8 cellular contexts compared by ENCODE assay signal in the genomic region with DNA sequence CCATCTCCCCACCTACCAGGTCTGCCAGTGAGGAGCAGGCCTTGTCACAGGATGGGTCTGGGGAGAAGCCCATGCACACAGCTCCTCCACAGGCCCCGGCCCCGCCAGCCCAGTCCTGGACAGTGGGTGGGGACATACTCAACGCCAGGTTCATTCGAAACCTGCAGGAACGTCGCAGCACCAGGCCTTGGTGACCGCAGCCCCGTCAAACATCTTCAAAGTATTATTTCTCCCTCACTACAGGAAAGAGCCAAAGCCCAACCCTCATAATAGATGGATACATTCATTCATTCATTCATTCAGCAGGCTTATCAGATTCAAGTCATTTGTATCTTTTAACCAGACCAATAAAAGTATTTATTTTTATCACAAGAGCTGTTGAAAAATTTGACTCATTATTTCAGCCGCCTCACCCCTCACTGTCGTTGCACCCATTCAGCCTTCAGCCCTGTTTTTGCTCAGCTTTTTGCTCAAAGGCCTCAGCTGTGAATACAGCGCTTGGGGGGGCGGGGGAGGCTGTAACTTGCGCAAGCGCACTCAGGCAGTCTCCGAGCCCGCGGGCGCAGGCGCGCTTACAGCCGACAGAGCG. TPM values are rescaled to one million over a fixed set of nuclear protein-coding genes. Genes with fewer than 3 reads are reported as not detected.
A peak's percentile ranks its signal among the peaks of the same experiment; 100 is the strongest.
DNase-seq lines count a peak whose midpoint lies in the region; ATAC-seq, FAIRE-seq and TF ChIP-seq lines count a peak whose summit lies in the region.

No MANE protein-coding gene starts in this region.

- POLR2A ChIA-PET in Caco-2 (lab: Charles Lee) = interaction anchor here (0.6 to 1.1 kb wide), 6 partner anchors 19 to 77 kb away, joined by 3 to 9 read pairs (median 3); a partner anchor contains a TSS
- POLR2A ChIA-PET in endothelial cell of umbilical vein (lab: Charles Lee) = no interaction called here

- H3K4me3 Mint-ChIP-seq in Caco-2 (ENCODE audit: unreplicated experiment) = peak overlapping the region; percentile 82

- dilution Hi-C loops in endothelial cell of umbilical vein (cut with MboI; ENCODE audit: extremely low pct_ligation_motif_present, low sequenced_read_pairs) = no loop called here

- H3K4me1 ChIP-seq in Caco-2 = no peaks in the 10 kb centered on the region
- peaks cover 8% of the 10 kb centered on the region for H3K4me1 ChIP-seq in endothelial cell of umbilical vein (ENCODE audit: control insufficient read depth, extremely low read depth, insufficient read depth, low read length)
- H3K4me1 ChIP-seq in muscle layer of duodenum (ENCODE audit: control insufficient read depth in 1 of 2, insufficient read depth in 2 of 2, low read length in 2 of 2) = peaks cover 11 to 16% of the 10 kb centered on the region in 2 donors

- H3K4me3 ChIP-seq in Caco-2 (ENCODE audit: low read depth, low read length) (peak overlapping the region; percentile 34), endothelial cell of umbilical vein (replicated peaks in 1 of 3; ENCODE audit: insufficient read depth in 1 of 3, low read depth in 1 of 3, low read length in 3 of 3) (peak overlapping the region in 2 of 3 experiments; percentile 19 to 99), muscle layer of duodenum (ENCODE audit: low read depth in 1 of 2, low read length in 2 of 2) (peak overlapping the region; percentile 75 to 90)

- no peaks in the 10 kb centered on the region for H3K27me3 ChIP-seq in Caco-2 (replicated peaks; ENCODE audit: control insufficient read depth, insufficient read depth, low read length)
- H3K27me3 ChIP-seq in endothelial cell of umbilical vein (ENCODE audit: control insufficient read depth in 2 of 2, insufficient read depth in 2 of 2, low read length in 2 of 2) = no peaks in the 10 kb centered on the region
- no peaks in the 10 kb centered on the region for H3K27me3 ChIP-seq in muscle layer of duodenum (ENCODE audit: low read depth, low read length)

- no peaks in the 10 kb centered on the region for H3K9me3 Mint-ChIP-seq in Caco-2 (ENCODE audit: unreplicated experiment)

- intact Hi-C loops in Caco-2 (cut with micrococcal nuclease; ENCODE audit: unreplicated experiment) (loop anchor here (1.0 to 2.0 kb wide), 3 partner anchors 26 to 76 kb away; a partner anchor contains a TSS), endothelial cell of umbilical vein (cut with micrococcal nuclease) (loop anchor here (1.0 to 2.0 kb wide), 3 partner anchors 27 to 74 kb away; a partner anchor contains a TSS)

- no peaks in the 10 kb centered on the region for H3K9me1 ChIP-seq in endothelial cell of umbilical vein (replicated peaks; ENCODE audit: control insufficient read depth, extremely low read depth, insufficient read depth, low read length)

- no peak overlapping the region for H3K9ac ChIP-seq in endothelial cell of umbilical vein (replicated peaks; ENCODE audit: extremely low read depth, insufficient read depth, low read length)

- H3K9me3 ChIP-seq in Caco-2 = no peaks in the 10 kb centered on the region
- H3K9me3 ChIP-seq in endothelial cell of umbilical vein (replicated peaks; ENCODE audit: control insufficient read depth, insufficient read depth, low read length) = no peaks in the 10 kb centered on the region
- no peaks in the 10 kb centered on the region for H3K9me3 ChIP-seq in muscle layer of duodenum (ENCODE audit: control insufficient read depth in 1 of 2, low read length in 2 of 2)

- H3K79me2 ChIP-seq in endothelial cell of umbilical vein (ENCODE audit: control insufficient read depth, insufficient read depth, low read length) = peaks cover 20% of the 10 kb centered on the region

- H3K36me3 ChIP-seq in Caco-2 (ENCODE audit: control insufficient read depth, insufficient read depth, low read length) (peaks cover 2% of the 10 kb centered on the region), endothelial cell of umbilical vein (ENCODE audit: control insufficient read depth in 2 of 2, extremely low read depth in 1 of 2, insufficient read depth in 2 of 2, low read length in 2 of 2) (peaks cover 2 to 6% of the 10 kb centered on the region in 2 experiments), muscle layer of duodenum (ENCODE audit: control insufficient read depth in 1 of 2, insufficient read depth in 2 of 2, low read length in 2 of 2) (peaks cover 18 to 20% of the 10 kb centered on the region in 2 donors)

- DNase-seq in Caco-2 (peak; percentile 22 to 46), endothelial cell of umbilical vein (ENCODE audit: low read depth, low spot score) (peak; percentile 93), substantia nigra (lab: John Stamatoyannopoulos, UW) (peak in 31 of 49 donors; percentile 28 to 96 (median 90)), UCSD-AML1 (lab: John Stamatoyannopoulos, UW; ENCODE audit: unreplicated experiment) (no peak), NCI-H1417 (lab: John Stamatoyannopoulos, UW) (no peak)
- peak; percentile 96 for DNase-seq in activated CD4-positive, alpha-beta T cell treated with anti-CD3 and anti-CD28 coated beads for 48 hours

- no peak for TF ChIP-seq POLR2A in endothelial cell of umbilical vein (IDR thresholded peaks at IDR 0.05; ENCODE audit: low read depth, low read length)

- no peaks in the 10 kb centered on the region for H3K27me3 Mint-ChIP-seq in Caco-2 (ENCODE audit: insufficient read depth, unreplicated experiment)

- BruUV-seq in Caco-2 (replicated peaks; lab: Mats Ljungman, UMichigan) = TSS peak; percentile 66
- BruUV-seq in endothelial cell of umbilical vein (replicated peaks; lab: Mats Ljungman, UMichigan) = no TSS peak

- FAIRE-seq in endothelial cell of umbilical vein (lab: Jason Lieb, UNC) = peak; percentile 98

- H3K36me3 Mint-ChIP-seq in Caco-2 (ENCODE audit: insufficient read depth, unreplicated experiment) = peaks cover 52% of the 10 kb centered on the region

- CTCF ChIA-PET in Caco-2 (lab: Charles Lee) = interaction anchor here (0.6 kb wide), 3 partner anchors 16 to 176 kb away, joined by 3 to 5 read pairs (median 4); no protein-coding TSS in a partner anchor
- CTCF ChIA-PET in endothelial cell of umbilical vein (lab: Charles Lee) = interaction anchor here (0.6 kb wide), 1 partner anchor 75 kb away, joined by 3 read pairs; no protein-coding TSS in a partner anchor

- H4K20me1 ChIP-seq in endothelial cell of umbilical vein (replicated peaks; ENCODE audit: control insufficient read depth, extremely low read depth, insufficient read depth, low read length) = no peaks in the 10 kb centered on the region

- peaks cover 17% of the 10 kb centered on the region for H3K4me1 Mint-ChIP-seq in Caco-2 (ENCODE audit: low read depth, unreplicated experiment)

- ATAC-seq in HG03558 (IDR thresholded peaks at IDR 0.05; ENCODE audit: extremely low read depth, unreplicated experiment) = peak; percentile 16

- H2AFZ ChIP-seq in endothelial cell of umbilical vein (ENCODE audit: low read depth, low read length) = no peak overlapping the region

- no peak for TF ChIP-seq CTCF in Caco-2 (IDR thresholded peaks at IDR 0.05; ENCODE audit: insufficient read depth in 1 of 2, low read depth in 1 of 2, low read length in 1 of 2, severe bottlenecking in 1 of 2, unreplicated experiment in 1 of 2)
- no peak for TF ChIP-seq CTCF in endothelial cell of umbilical vein (IDR thresholded peaks at IDR 0.05; ENCODE audit: extremely low read depth in 1 of 2, insufficient read depth in 1 of 2, low read depth in 1 of 2, low read length in 2 of 2)

- peak overlapping the region; percentile 67 for H3K27ac Mint-ChIP-seq in Caco-2 (ENCODE audit: unreplicated experiment)

- H3K4me2 ChIP-seq in endothelial cell of umbilical vein (ENCODE audit: insufficient read depth, low read length) = peak overlapping the region; percentile 60

- H3K27ac ChIP-seq in endothelial cell of umbilical vein (ENCODE audit: insufficient read depth, low read depth, low read length) = no peak overlapping the region
- H3K27ac ChIP-seq in muscle layer of duodenum (ENCODE audit: low read length) = peak overlapping the region; percentile 26
- H3K27ac ChIP-seq in substantia nigra (ENCODE audit: low read depth, low read length, poor library complexity, severe bottlenecking) = peak overlapping the region; percentile 58

RNA-seq across cellular contexts. Expression of a gene that starts 0.4 kb away (rescaled TPM):
- total RNA-seq in Caco-2 (2022) (25.4 and 25.7 TPM in 2 replicates), endothelial cell of umbilical vein (18.5 and 21.0 TPM in 2 replicates)
- polyA plus RNA-seq in endothelial cell of umbilical vein = 19.1 and 20.2 TPM in 2 replicates
- 12.3 and 13.2 TPM in 2 replicates for polyA plus RNA-seq in endothelial cell of umbilical vein (2011; cell fraction: cytosol; rRNA removed)
- polyA plus RNA-seq in endothelial cell of umbilical vein (2011; cell fraction: nucleus; rRNA removed) = 41.5 and 46.2 TPM in 2 replicates
- 11.7 and 11.9 TPM in 2 replicates for polyA plus RNA-seq in endothelial cell of umbilical vein (2012)
- 17.4 and 17.5 TPM in 2 replicates for polyA minus RNA-seq in endothelial cell of umbilical vein
- polyA minus RNA-seq in endothelial cell of umbilical vein (2011; cell fraction: cytosol; rRNA and poly(A)+ RNA removed) = 9.0 TPM
- 8.1 and 11.1 TPM in 2 replicates for polyA minus RNA-seq in endothelial cell of umbilical vein (2011; cell fraction: nucleus; rRNA and poly(A)+ RNA removed)

RNA-seq across cellular contexts. Expression of a gene that starts 19.9 kb away (rescaled TPM):
- total RNA-seq in Caco-2 (2022) (17.9 and 19.7 TPM in 2 replicates), endothelial cell of umbilical vein (18.4 and 20.2 TPM in 2 replicates)
- 17.4 and 19.4 TPM in 2 replicates for polyA plus RNA-seq in endothelial cell of umbilical vein
- 11.8 and 15.1 TPM in 2 replicates for polyA plus RNA-seq in endothelial cell of umbilical vein (2011; cell fraction: cytosol; rRNA removed)
- 85.2 and 95.7 TPM in 2 replicates for polyA plus RNA-seq in endothelial cell of umbilical vein (2011; cell fraction: nucleus; rRNA removed)
- polyA plus RNA-seq in endothelial cell of umbilical vein (2012) = 18.1 and 18.3 TPM in 2 replicates
- 13.5 and 23.0 TPM in 2 replicates for polyA minus RNA-seq in endothelial cell of umbilical vein
- polyA minus RNA-seq in endothelial cell of umbilical vein (2011; cell fraction: cytosol; rRNA and poly(A)+ RNA removed) = not detected
- polyA minus RNA-seq in endothelial cell of umbilical vein (2011; cell fraction: nucleus; rRNA and poly(A)+ RNA removed) = 23.2 and 23.4 TPM in 2 replicates

RNA-seq across cellular contexts. Expression of a gene that starts 26.3 kb away (rescaled TPM):
- total RNA-seq in Caco-2 (2022) (36.6 and 40.6 TPM in 2 replicates), endothelial cell of umbilical vein (36.3 and 38.2 TPM in 2 replicates)
- polyA plus RNA-seq in endothelial cell of umbilical vein = 62.3 and 66.5 TPM in 2 replicates
- 42.2 and 43.9 TPM in 2 replicates for polyA plus RNA-seq in endothelial cell of umbilical vein (2011; cell fraction: cytosol; rRNA removed)
- 141 and 146 TPM in 2 replicates for polyA plus RNA-seq in endothelial cell of umbilical vein (2011; cell fraction: nucleus; rRNA removed)
- polyA plus RNA-seq in endothelial cell of umbilical vein (2012) = 30.0 and 30.6 TPM in 2 replicates
- 61.9 and 63.5 TPM in 2 replicates for polyA minus RNA-seq in endothelial cell of umbilical vein
- polyA minus RNA-seq in endothelial cell of umbilical vein (2011; cell fraction: cytosol; rRNA and poly(A)+ RNA removed) = 24.9 TPM
- 24.0 and 31.7 TPM in 2 replicates for polyA minus RNA-seq in endothelial cell of umbilical vein (2011; cell fraction: nucleus; rRNA and poly(A)+ RNA removed)

RNA-seq across cellular contexts. Expression of a gene that starts 28.9 kb away (rescaled TPM):
- total RNA-seq in Caco-2 (2022) (60.0 and 62.6 TPM in 2 replicates), endothelial cell of umbilical vein (32.6 and 33.7 TPM in 2 replicates)
- 47.3 and 49.1 TPM in 2 replicates for polyA plus RNA-seq in endothelial cell of umbilical vein
- polyA plus RNA-seq in endothelial cell of umbilical vein (2011; cell fraction: cytosol; rRNA removed) = 53.2 and 55.1 TPM in 2 replicates
- polyA plus RNA-seq in endothelial cell of umbilical vein (2011; cell fraction: nucleus; rRNA removed) = 15.2 and 17.5 TPM in 2 replicates
- polyA plus RNA-seq in endothelial cell of umbilical vein (2012) = 28.9 and 34.9 TPM in 2 replicates
- polyA minus RNA-seq in endothelial cell of umbilical vein = 44.6 and 46.7 TPM in 2 replicates
- polyA minus RNA-seq in endothelial cell of umbilical vein (2011; cell fraction: cytosol; rRNA and poly(A)+ RNA removed) = 95.8 TPM
- polyA minus RNA-seq in endothelial cell of umbilical vein (2011; cell fraction: nucleus; rRNA and poly(A)+ RNA removed) = 8.5 and 16.6 TPM in 2 replicates

RNA-seq across cellular contexts. Expression of a gene that starts 29.5 kb away (rescaled TPM):
- total RNA-seq in Caco-2 (2022) = 91.3 and 95.4 TPM in 2 replicates
- total RNA-seq in endothelial cell of umbilical vein = 75.1 and 88.3 TPM in 2 replicates
- 19.2 and 20.3 TPM in 2 replicates for polyA plus RNA-seq in endothelial cell of umbilical vein
- 14.5 and 15.8 TPM in 2 replicates for polyA plus RNA-seq in endothelial cell of umbilical vein (2011; cell fraction: cytosol; rRNA removed)
- polyA plus RNA-seq in endothelial cell of umbilical vein (2011; cell fraction: nucleus; rRNA removed) = 75.7 and 89.5 TPM in 2 replicates
- 34.0 and 45.9 TPM in 2 replicates for polyA plus RNA-seq in endothelial cell of umbilical vein (2012)
- 142 and 159 TPM in 2 replicates for polyA minus RNA-seq in endothelial cell of umbilical vein
- 27.1 TPM for polyA minus RNA-seq in endothelial cell of umbilical vein (2011; cell fraction: cytosol; rRNA and poly(A)+ RNA removed)
- 244 and 248 TPM in 2 replicates for polyA minus RNA-seq in endothelial cell of umbilical vein (2011; cell fraction: nucleus; rRNA and poly(A)+ RNA removed)

Comparison
In these comparisons a context has a peak if more than half of its experiments do, and no peak if none do; other contexts are left out.
1. DNase-seq: peak in Caco-2 (2 of 2), activated CD4-positive, alpha-beta T cell treated with anti-CD3 and anti-CD28 coated beads for 48 hours (single experiment), endothelial cell of umbilical vein (single experiment) and substantia nigra (31 of 49); none in UCSD-AML1 (single experiment) and NCI-H1417 (0 of 3).
2. Peak in every context shown above with its lines, with median percentiles within 50 percentile points of each other: H3K4me3 ChIP-seq.